In the genomic region with DNA sequence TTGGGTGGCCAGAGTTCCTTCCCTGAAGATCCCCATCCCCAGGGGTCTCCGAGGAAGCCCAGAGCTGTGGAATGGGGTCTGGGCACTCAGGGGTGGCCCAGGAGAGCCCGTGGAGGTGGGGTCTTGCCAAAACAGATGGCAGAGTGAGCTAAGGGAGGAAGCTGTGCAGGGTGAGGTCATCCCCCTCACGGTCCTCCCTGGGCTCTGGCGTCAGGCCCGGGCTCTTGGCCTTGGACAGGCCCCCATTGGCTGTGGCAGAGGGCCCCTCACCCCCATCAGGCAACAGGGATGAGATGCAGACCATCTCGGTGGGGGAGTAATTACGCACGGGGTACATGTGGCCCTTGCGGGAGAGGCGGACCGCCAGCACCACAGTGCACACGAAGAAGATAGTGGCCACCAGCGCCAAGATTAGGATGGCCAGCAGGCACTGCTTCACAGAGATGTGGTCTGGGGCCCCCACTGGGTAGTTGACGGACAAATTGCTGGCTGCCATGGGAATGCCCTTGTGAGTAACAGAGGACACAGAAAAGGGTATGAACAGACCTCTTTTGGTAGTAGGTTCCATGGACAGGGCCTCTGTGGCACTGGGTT, we compare ENCODE assay signal across 15 cellular contexts. TPM values are rescaled to one million over a fixed set of nuclear protein-coding genes. Genes with fewer than 3 reads are reported as not detected.
DNase-seq lines count a peak whose midpoint lies in the region; ATAC-seq and TF ChIP-seq lines count a peak whose summit lies in the region.
"Had no signal": no experiment of that assay in that cellular context is flagged by ENCODE, and none has a peak within 500 bp of the region (broad histone marks: within the 10 kb centered on the region; RNA-seq: fewer than 3 reads in every experiment).

No MANE protein-coding gene starts in this region.

- peaks cover 0 to 31% (median 0%) of the 10 kb centered on the region in 9 donors for H3K36me3 ChIP-seq in heart left ventricle
- no peaks in the 10 kb centered on the region for H3K36me3 ChIP-seq in mesodermal cell (ENCODE audit: control insufficient read depth, insufficient read depth, low read length)
- peaks cover 0 to 7% (median 4%) of the 10 kb centered on the region in 4 donors for H3K36me3 ChIP-seq in upper lobe of left lung

- 70 to 94% (median 74%) methylated on average over 9 to 14 of the region's 14 CpGs for WGBS in heart left ventricle, 4 donors
- WGBS in mesodermal cell (ENCODE audit: insufficient coverage in 2 of 2), 2 experiments = 93 to 96% methylated on average over 13 of the region's 14 CpGs
- 85 to 98% methylated on average over 6 to 14 of the region's 14 CpGs for WGBS in upper lobe of left lung, 2 donors

- peak in 1 of 4 donors; percentile 17 for ATAC-seq in heart left ventricle
- ATAC-seq in Right ventricle myocardium inferior = no peak
- no peak for ATAC-seq in upper lobe of left lung (ENCODE audit: low FRiP score in 2 of 2)
- ATAC-seq in HG03039 (IDR thresholded peaks at IDR 0.05; ENCODE audit: unreplicated experiment) = no peak

- H3K9me3 ChIP-seq in heart left ventricle = no peaks in the 10 kb centered on the region
- H3K9me3 ChIP-seq in mesodermal cell (ENCODE audit: control insufficient read depth, low read length) = no peaks in the 10 kb centered on the region
- H3K9me3 ChIP-seq in upper lobe of left lung = no peaks in the 10 kb centered on the region
- H3K9me3 ChIP-seq: stomach had no signal

- H3K27me3 Mint-ChIP-seq in activated T-helper 2 cell treated with anti-CD3 and anti-CD28 coated beads, Interferon-gamma antibody, Interleukin-2, Interleukin-4, amounts not matched to agents 10 μg/mL and 5 μg/mL and 100 μg/mL, durations not matched to agents 14 hours and 24 hours and 36 hours (ENCODE audit: low read depth) = no peaks in the 10 kb centered on the region

- TF ChIP-seq CTCF in heart left ventricle (IDR thresholded peaks at IDR 0.05) (no peak), upper lobe of left lung (IDR thresholded peaks at IDR 0.05) (no peak)

- no peak for DNase-seq in heart left ventricle
- no peak for DNase-seq in Right ventricle myocardium inferior (ENCODE audit: missing footprints)
- no peak for DNase-seq in activated T-helper 2 cell treated with anti-CD3 and anti-CD28 coated beads, Interferon-gamma antibody, Interleukin-2, Interleukin-4, amounts not matched to agents 10 μg/mL and 5 μg/mL and 100 μg/mL, durations not matched to agents 14 hours and 24 hours and 36 hours (ENCODE audit: low spot score)
- DNase-seq in upper lobe of left lung = no peak
- DNase-seq in GM19238 (ENCODE audit: insufficient read length, low spot score) = no peak
- DNase-seq in T1000 (lab: John Stamatoyannopoulos, UW) = no peak
- DNase-seq: activated CD4-positive, alpha-beta T cell treated with anti-CD3 and anti-CD28 coated beads, Interleukin-2, amount 50 U/mL, for 1 hour; DMS79 treated with DMSO at 0.1 percent for 48 hours; Kasumi-1; midbrain; SIG-M5; stomach had no signal

- H3K27ac ChIP-seq in heart left ventricle (peak overlapping the region in 8 of 12 donors; percentile 13 to 78 (median 40)), mesodermal cell (ENCODE audit: low read depth, low read length, severe bottlenecking) (peak overlapping the region; percentile 67), upper lobe of left lung (peak overlapping the region; percentile 74 to 86 (median 80))

- no peak for TF ChIP-seq EP300 in upper lobe of left lung (IDR thresholded peaks at IDR 0.05)

- H3K27me3 ChIP-seq in heart left ventricle (no peaks in the 10 kb centered on the region), upper lobe of left lung (no peaks in the 10 kb centered on the region)
- H3K27me3 ChIP-seq: stomach had no signal

- H3K4me1 ChIP-seq in heart left ventricle = peaks cover 0 to 71% (median 10%) of the 10 kb centered on the region in 12 donors
- no peaks in the 10 kb centered on the region for H3K4me1 ChIP-seq in mesodermal cell (ENCODE audit: control insufficient read depth, insufficient read depth, low read length, poor library complexity, severe bottlenecking)
- H3K4me1 ChIP-seq in upper lobe of left lung = peaks cover 27 to 49% (median 40%) of the 10 kb centered on the region in 4 donors

- peaks cover 68% of the 10 kb centered on the region for H3K36me3 Mint-ChIP-seq in activated T-helper 2 cell treated with anti-CD3 and anti-CD28 coated beads, Interferon-gamma antibody, Interleukin-2, Interleukin-4, amounts not matched to agents 10 μg/mL and 5 μg/mL and 100 μg/mL, durations not matched to agents 14 hours and 24 hours and 36 hours (ENCODE audit: low read depth)

- H3K4me3 Mint-ChIP-seq in activated T-helper 2 cell treated with anti-CD3 and anti-CD28 coated beads, Interferon-gamma antibody, Interleukin-2, Interleukin-4, amounts not matched to agents 10 μg/mL and 5 μg/mL and 100 μg/mL, durations not matched to agents 14 hours and 24 hours and 36 hours (ENCODE audit: low read depth) = no peak overlapping the region

- no peaks in the 10 kb centered on the region for H3K9me3 Mint-ChIP-seq in activated T-helper 2 cell treated with anti-CD3 and anti-CD28 coated beads, Interferon-gamma antibody, Interleukin-2, Interleukin-4, amounts not matched to agents 10 μg/mL and 5 μg/mL and 100 μg/mL, durations not matched to agents 14 hours and 24 hours and 36 hours

- no peak overlapping the region for H3K4me3 ChIP-seq in heart left ventricle
- no peak overlapping the region for H3K4me3 ChIP-seq in mesodermal cell (ENCODE audit: extremely low read depth, insufficient read depth, low read length, poor library complexity, severe bottlenecking)
- no peak overlapping the region for H3K4me3 ChIP-seq in upper lobe of left lung
- H3K4me3 ChIP-seq: stomach had no signal

- intact Hi-C loops in heart left ventricle (cut with DNase I) = no loop called here
- intact Hi-C loops in Right ventricle myocardium inferior (cut with DNase I) = no loop called here
- intact Hi-C loops in activated T-helper 2 cell treated with anti-CD3 and anti-CD28 coated beads, Interferon-gamma antibody, Interleukin-2, Interleukin-4, amounts not matched to agents 10 μg/mL and 5 μg/mL and 100 μg/mL, durations not matched to agents 14 hours and 24 hours and 36 hours (cut with micrococcal nuclease) = no loop called here

- H3K4me1 Mint-ChIP-seq in activated T-helper 2 cell treated with anti-CD3 and anti-CD28 coated beads, Interferon-gamma antibody, Interleukin-2, Interleukin-4, amounts not matched to agents 10 μg/mL and 5 μg/mL and 100 μg/mL, durations not matched to agents 14 hours and 24 hours and 36 hours (ENCODE audit: low read depth) = peaks cover 30% of the 10 kb centered on the region

- H3K27ac Mint-ChIP-seq in activated T-helper 2 cell treated with anti-CD3 and anti-CD28 coated beads, Interferon-gamma antibody, Interleukin-2, Interleukin-4, amounts not matched to agents 10 μg/mL and 5 μg/mL and 100 μg/mL, durations not matched to agents 14 hours and 24 hours and 36 hours = peak overlapping the region; percentile 38

- no peak for TF ChIP-seq POLR2A in heart left ventricle (IDR thresholded peaks at IDR 0.05)
- TF ChIP-seq POLR2A in upper lobe of left lung (IDR thresholded peaks at IDR 0.05) = no peak

RNA-seq across cellular contexts. Expression of a gene that starts 10.7 kb away (rescaled TPM):
- 10 to 100 TPM in 2 of 9 donors, 1 to 10 TPM in 7; 1.1 to 26.7 (median 4.0) TPM for total RNA-seq in heart left ventricle
- polyA plus RNA-seq in heart left ventricle = 1 to 10 TPM; 1.0 to 4.5 TPM
- 4.9 TPM for total RNA-seq in Right ventricle myocardium inferior
- total RNA-seq in activated T-helper 2 cell treated with anti-CD3 and anti-CD28 coated beads, Interferon-gamma antibody, Interleukin-2, Interleukin-4, amounts not matched to agents 10 μg/mL and 5 μg/mL and 100 μg/mL, durations not matched to agents 14 hours and 24 hours and 36 hours = 52.1 and 55.6 TPM in 2 replicates
- 1.1 TPM for polyA plus RNA-seq in mesodermal cell (2013, experiment 1 of 2)
- 0.30 TPM for polyA plus RNA-seq in mesodermal cell (2013, experiment 2 of 2)
- total RNA-seq in upper lobe of left lung = 10 to 100 TPM; 25.2 to 71.4 (median 42.5) TPM
- total RNA-seq: NCI-H460 had no signal

RNA-seq across cellular contexts. Expression of a gene that starts 25.1 kb away (rescaled TPM):
- total RNA-seq in heart left ventricle (10 to 100 TPM in 1 of 9 donors, 1 to 10 TPM in 7, under 1 TPM in 1; 0.19 to 11.0 (median 2.2) TPM), Right ventricle myocardium inferior (1.3 TPM), upper lobe of left lung (10 to 100 TPM in 5 of 6 donors, 1 to 10 TPM in 1; 1.5 to 50.7 (median 20.5) TPM)
- 1 to 10 TPM in 1 of 2 donors, under 1 TPM in 1; 0.80 to 3.0 TPM for polyA plus RNA-seq in heart left ventricle
- total RNA-seq in activated T-helper 2 cell treated with anti-CD3 and anti-CD28 coated beads, Interferon-gamma antibody, Interleukin-2, Interleukin-4, amounts not matched to agents 10 μg/mL and 5 μg/mL and 100 μg/mL, durations not matched to agents 14 hours and 24 hours and 36 hours = not detected in 2 replicates
- 6.6 TPM for polyA plus RNA-seq in mesodermal cell (2013, experiment 1 of 2)
- polyA plus RNA-seq in mesodermal cell (2013, experiment 2 of 2) = 6.6 TPM
- total RNA-seq: NCI-H460 had no signal
